Comparison of ENCODE assay signal across 13 cellular contexts in genomic region chr5:150613991-150614650, GRCh38. TPM values are rescaled to one million over a fixed set of nuclear protein-coding genes. Genes with fewer than 3 reads are reported as not detected.
A peak's percentile ranks its signal among the peaks of the same experiment; 100 is the strongest.
DNase-seq lines count a peak whose midpoint lies in the region; ATAC-seq, FAIRE-seq and TF ChIP-seq lines count a peak whose summit lies in the region.
"Had no signal": no experiment of that assay in that cellular context is flagged by ENCODE, and none has a peak within 500 bp of the region (broad histone marks: within the 10 kb centered on the region; RNA-seq: fewer than 3 reads in every experiment).

No MANE protein-coding gene starts in this region.

- CTCF ChIA-PET in OCI-LY7 (lab: Charles Lee; ENCODE audit: unreplicated experiment) = no interaction called here

- 25 to 28% methylated on average over 9 of the region's 9 CpGs for WGBS in pancreas, 2 donors

- no peak overlapping the region for H3K4me3 ChIP-seq in GM06990 (replicated peaks; ENCODE audit: low read depth, low read length)
- no peak overlapping the region for H3K4me3 ChIP-seq in OCI-LY7 (ENCODE audit: low read depth, low read length, poor library complexity, severe bottlenecking)
- H3K4me3 ChIP-seq in fibroblast of villous mesenchyme (ENCODE audit: low read depth, low read length) = no peak overlapping the region
- no peak overlapping the region for H3K4me3 ChIP-seq in pancreas
- no peak overlapping the region for H3K4me3 ChIP-seq in left lung
- H3K4me3 ChIP-seq: colonic mucosa had no signal

- no peaks in the 10 kb centered on the region for H3K79me2 ChIP-seq in OCI-LY7 (ENCODE audit: insufficient read depth, low read depth, low read length)

- no peak for FAIRE-seq in pancreas (lab: Jason Lieb, UNC)

- no peaks in the 10 kb centered on the region for H4K20me1 ChIP-seq in OCI-LY7 (ENCODE audit: insufficient read depth, low read length)

- ATAC-seq in pancreas (peak; percentile 49 to 70 (median 64)), left lung (no peak), GM21528 (IDR thresholded peaks at IDR 0.05; ENCODE audit: low FRiP score, unreplicated experiment) (no peak), HG03097 (IDR thresholded peaks at IDR 0.05; ENCODE audit: low FRiP score, unreplicated experiment) (no peak)

- H3K27ac ChIP-seq in OCI-LY7 (ENCODE audit: low read depth, low read length, poor library complexity, severe bottlenecking) (no peak overlapping the region), pancreas (peak overlapping the region; percentile 72 to 91 (median 81)), left lung (no peak overlapping the region)
- H3K27ac ChIP-seq: colonic mucosa had no signal

- no peak overlapping the region for H2AFZ ChIP-seq in OCI-LY7 (ENCODE audit: low read length)

- no peak for DNase-seq in GM06990 (ENCODE audit: extremely low read depth, insufficient read length)
- DNase-seq in OCI-LY7 (ENCODE audit: low spot score) = no peak
- no peak for DNase-seq in fibroblast of villous mesenchyme (ENCODE audit: low read depth)
- peak; percentile 36 to 84 (median 79) for DNase-seq in pancreas
- DNase-seq in left lung = no peak
- DNase-seq in erythroblast (lab: John Stamatoyannopoulos, UW) = no peak
- DNase-seq: mesendoderm, NCI-H2227 treated with DMSO at 0.1 percent for 48 hours, SHP77 had no signal

- TF ChIP-seq CTCF in GM06990 (IDR thresholded peaks at IDR 0.05; ENCODE audit: insufficient read depth, low read length, poor library complexity, severe bottlenecking) (peak; percentile 27), OCI-LY7 (conservative IDR thresholded peaks at IDR 0.05; ENCODE audit: low read length) (0 out of 2 replicates have a peak, but pooled peaks have one; percentile 31), fibroblast of villous mesenchyme (IDR thresholded peaks at IDR 0.05; ENCODE audit: insufficient read depth, low read depth, low read length) (peak; percentile 13), pancreas (IDR thresholded peaks at IDR 0.05) (no peak), left lung (IDR thresholded peaks at IDR 0.05) (no peak)

- H3K36me3 ChIP-seq in GM06990 (ENCODE audit: control insufficient read depth, insufficient read depth, low read length) (no peaks in the 10 kb centered on the region), OCI-LY7 (ENCODE audit: insufficient read depth, low read length) (no peaks in the 10 kb centered on the region), pancreas (no peaks in the 10 kb centered on the region), left lung (no peaks in the 10 kb centered on the region)
- H3K36me3 ChIP-seq: colonic mucosa had no signal

- H3K9me3 ChIP-seq in OCI-LY7 (ENCODE audit: low read length) = no peaks in the 10 kb centered on the region
- no peaks in the 10 kb centered on the region for H3K9me3 ChIP-seq in pancreas
- H3K9me3 ChIP-seq in left lung = no peaks in the 10 kb centered on the region
- H3K9me3 ChIP-seq: colonic mucosa had no signal

- no TSS peak for BruUV-seq in OCI-LY7 (replicated peaks; lab: Mats Ljungman, UMichigan)

- H3K4me2 ChIP-seq in OCI-LY7 (ENCODE audit: low read length) = no peak overlapping the region

- TF ChIP-seq POLR2A in erythroblast (IDR thresholded peaks at IDR 0.05; ENCODE audit: low read length) = no peak

- H3K9me2 ChIP-seq in OCI-LY7 (ENCODE audit: insufficient read depth, low read length) = no peaks in the 10 kb centered on the region

- no peaks in the 10 kb centered on the region; the same call in none of the 2 replicates for H3K27me3 ChIP-seq in GM06990 (replicated peaks; ENCODE audit: control insufficient read depth, insufficient read depth, low read length)
- no peaks in the 10 kb centered on the region for H3K27me3 ChIP-seq in pancreas
- no peaks in the 10 kb centered on the region for H3K27me3 ChIP-seq in left lung
- H3K27me3 ChIP-seq: colonic mucosa had no signal

- no peaks in the 10 kb centered on the region for H3K4me1 ChIP-seq in OCI-LY7 (ENCODE audit: insufficient read depth, low read length, poor library complexity, severe bottlenecking)
- peaks cover 60 to 71% (median 63%) of the 10 kb centered on the region in 3 donors for H3K4me1 ChIP-seq in pancreas
- H3K4me1 ChIP-seq in left lung = peaks cover 42 to 72% of the 10 kb centered on the region in 2 donors

- intact Hi-C loops in OCI-LY7 (cut with micrococcal nuclease; ENCODE audit: unreplicated experiment) (no loop called here), pancreas (cut with DNase I) (no loop called here), left lung (cut with DNase I) (no loop called here)

- POLR2A ChIA-PET in OCI-LY7 (lab: Charles Lee) = no interaction called here

RNA-seq across cellular contexts. Expression of gene SYNPO, which starts 26.3 kb away (rescaled TPM):
- total RNA-seq in OCI-LY7 (2014; rRNA removed; shearing (Covaris generic)) = not detected in 2 replicates
- total RNA-seq in OCI-LY7 (2022) (0.08 and 0.15 TPM in 2 replicates), fibroblast of villous mesenchyme (7.3 and 10.6 TPM in 2 replicates), pancreas (10 to 100 TPM; 23.3 to 68.3 (median 28.4) TPM), left lung (100 to 1,000 TPM in 1 of 2 donors, 10 to 100 TPM in 1; 80.4 to 114 TPM)
- polyA plus RNA-seq in pancreas = 10 to 100 TPM; 28.8 TPM
- polyA plus RNA-seq: CD14-positive monocyte had no signal

RNA-seq across cellular contexts. Expression of gene MYOZ3, which starts 46.9 kb away (rescaled TPM):
- total RNA-seq in OCI-LY7 (2014; rRNA removed; shearing (Covaris generic)) = not detected in 2 replicates
- total RNA-seq in OCI-LY7 (2022) = not detected in 2 replicates
- under 0.01 TPM in 2 replicates for total RNA-seq in fibroblast of villous mesenchyme
- total RNA-seq in pancreas = under 1 TPM in 5 of 6 donors, not detected in 1; 0.05 to 0.50 (median 0.31) TPM
- polyA plus RNA-seq in pancreas = under 1 TPM; 0.23 to 0.28 TPM
- 1 to 10 TPM in 1 of 2 donors, under 1 TPM in 1; 0.79 to 3.1 TPM for total RNA-seq in left lung
- polyA plus RNA-seq: CD14-positive monocyte had no signal

Comparison
In these comparisons a context has a peak if more than half of its experiments do, and no peak if none do; other contexts are left out.
1. DNase-seq: peak in pancreas (6 of 6); none in GM06990 (single experiment), OCI-LY7 (single experiment), fibroblast of villous mesenchyme (single experiment), left lung (0 of 2) and erythroblast (0 of 2).
2. CTCF ChIP-seq: peak in GM06990 (single experiment), OCI-LY7 (single experiment) and fibroblast of villous mesenchyme (single experiment); none in pancreas (0 of 4) and left lung (0 of 2).
3. H3K27ac ChIP-seq: peak in pancreas (4 of 4); none in OCI-LY7 (single experiment) and left lung (0 of 2).
4. ATAC-seq: peak in pancreas (4 of 4); none in left lung (single experiment), GM21528 (single experiment) and HG03097 (single experiment).